ENCODE assay signal across 9 cellular contexts in the genomic region with DNA sequence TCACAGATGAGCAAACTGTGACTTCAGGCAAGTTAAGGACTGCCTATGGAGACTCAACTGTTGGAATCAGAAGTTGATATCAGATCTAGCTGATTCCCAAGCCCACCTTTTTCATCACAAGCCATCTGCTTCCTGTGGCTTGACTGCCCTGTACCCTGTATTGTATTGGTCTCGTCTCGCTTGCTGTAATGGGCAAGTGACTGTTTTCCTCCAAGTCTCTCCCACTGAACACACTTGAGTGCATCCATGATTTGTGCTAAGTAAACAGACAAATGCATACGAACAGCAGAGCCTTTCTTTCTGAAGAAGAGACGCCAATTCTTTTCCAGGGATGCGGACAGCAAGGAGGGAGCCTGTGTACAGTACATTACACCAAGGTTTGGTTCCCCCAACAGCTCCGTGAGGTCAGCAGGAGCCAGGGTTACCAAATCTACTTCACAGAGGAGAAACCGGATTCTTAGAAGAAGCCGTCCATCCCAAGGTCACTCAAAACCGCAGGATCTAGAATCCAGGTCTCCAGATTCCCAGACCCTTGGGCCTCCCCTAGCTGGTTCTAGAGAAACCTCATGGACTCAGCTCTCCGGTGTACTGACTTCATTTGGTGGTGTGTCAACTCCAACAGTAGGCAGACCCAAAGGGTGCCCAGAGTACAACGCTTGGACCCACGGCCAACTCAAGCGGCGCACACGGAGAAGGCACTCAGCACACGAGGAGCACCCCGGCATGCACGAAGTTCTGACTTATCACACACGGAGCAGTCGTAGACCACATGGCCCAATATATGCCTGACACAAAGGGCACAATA. TPM values are rescaled to one million over a fixed set of nuclear protein-coding genes. Genes with fewer than 3 reads are reported as not detected.
DNase-seq lines count a peak whose midpoint lies in the region; ATAC-seq, FAIRE-seq and TF ChIP-seq lines count a peak whose summit lies in the region.
"Had no signal": no experiment of that assay in that cellular context is flagged by ENCODE, and none has a peak within 500 bp of the region (broad histone marks: within the 10 kb centered on the region; RNA-seq: fewer than 3 reads in every experiment).

No MANE protein-coding gene starts in this region.

- no peak for TF ChIP-seq RAD21 in GM12878 (IDR thresholded peaks at IDR 0.05; ENCODE audit: insufficient read depth, low read depth, low read length)

- no peaks in the 10 kb centered on the region for H3K9me3 Mint-ChIP-seq in CD4-positive, alpha-beta memory T cell
- H3K9me3 Mint-ChIP-seq in stimulated activated memory B cell treated with anti-CD40 and anti-IgM and Interleukin-4, amounts not matched to agents 10 μg/mL and 1 μg/mL and 100 μg/mL, for 72 hours: no peaks in the 10 kb centered on the region

- in situ Hi-C loops in GM12878 (cut with MboI): no loop called here

- SMC1A ChIA-PET in GM12878 (lab: Charles Lee; ENCODE audit: uncharacterized antibody, unreplicated experiment): interaction anchor here (1.3 to 1.6 kb wide), 3 partner anchors 10 to 37 kb away, joined by 3 to 4 read pairs (median 3); no protein-coding TSS in a partner anchor

- peaks cover 29% of the 10 kb centered on the region for H3K36me3 ChIP-seq in CD4-positive, alpha-beta memory T cell (ENCODE audit: insufficient read depth, low read length)
- peaks cover 0 to 20% of the 10 kb centered on the region in 2 experiments; a peak in 3 of 4 replicates for H3K36me3 ChIP-seq in GM12878 (ENCODE audit: control insufficient read depth in 2 of 2, insufficient read depth in 2 of 2, low read length in 1 of 2)

- H3K27me3 ChIP-seq in CD4-positive, alpha-beta memory T cell (ENCODE audit: insufficient read depth, low read length): no peaks in the 10 kb centered on the region
- no peaks in the 10 kb centered on the region for H3K27me3 ChIP-seq in GM12878 (replicated peaks in 1 of 2; ENCODE audit: control insufficient read depth in 2 of 2, insufficient read depth in 2 of 2, low read length in 1 of 2)

- intact Hi-C loops in CD4-positive, alpha-beta memory T cell (cut with micrococcal nuclease): loop anchor here (10.0 kb wide), 2 partner anchors 551 to 781 kb away; partner anchors contain the start of genes UBAP2 and UBE2R2
- intact Hi-C loops in GM12878 (cut with micrococcal nuclease; ENCODE audit: unreplicated experiment): no loop called here

- POLR2A ChIA-PET in CD4-positive, alpha-beta memory T cell (lab: Charles Lee; ENCODE audit: partially characterized antibody): interaction anchor here (0.6 to 3.5 kb wide), 10 partner anchors 8 to 238 kb away, joined by 3 to 58 read pairs (median 4); partner anchors contain the start of genes AQP3, B4GALT1, DNAJA1 and NFX1
- POLR2A ChIA-PET in GM12878 (lab: Charles Lee): interaction anchor here (0.7 to 1.5 kb wide), 6 partner anchors 10 to 265 kb away, joined by 3 to 6 read pairs (median 4); partner anchors contain the start of genes DNAJA1 and NFX1

- peak overlapping the region; percentile 91 for H3K9ac ChIP-seq in GM12878 (ENCODE audit: control insufficient read depth, insufficient read depth, low read length)

- ATAC-seq in GM21360 (IDR thresholded peaks at IDR 0.05; ENCODE audit: unreplicated experiment): peak; percentile 4
- peak; percentile 12 for ATAC-seq in GM12878
- ATAC-seq in stimulated activated memory B cell treated with anti-CD40 and anti-IgM and Interleukin-4, amounts not matched to agents 10 μg/mL and 1 μg/mL and 100 μg/mL, for 72 hours: no peak
- no peak for ATAC-seq in HG02763 (IDR thresholded peaks at IDR 0.05; ENCODE audit: unreplicated experiment)

- peaks cover 38 to 56% (median 45%) of the 10 kb centered on the region in 4 donors for H3K4me1 Mint-ChIP-seq in CD4-positive, alpha-beta memory T cell
- H3K4me1 Mint-ChIP-seq in stimulated activated memory B cell treated with anti-CD40 and anti-IgM and Interleukin-4, amounts not matched to agents 10 μg/mL and 1 μg/mL and 100 μg/mL, for 72 hours: peaks cover 40% of the 10 kb centered on the region

- no peaks in the 10 kb centered on the region for H3K27me3 Mint-ChIP-seq in CD4-positive, alpha-beta memory T cell
- H3K27me3 Mint-ChIP-seq in stimulated activated memory B cell treated with anti-CD40 and anti-IgM and Interleukin-4, amounts not matched to agents 10 μg/mL and 1 μg/mL and 100 μg/mL, for 72 hours: no peaks in the 10 kb centered on the region

- H3K27ac Mint-ChIP-seq in CD4-positive, alpha-beta memory T cell: peak overlapping the region; percentile 84 to 99 (median 95)
- H3K27ac Mint-ChIP-seq in stimulated activated memory B cell treated with anti-CD40 and anti-IgM and Interleukin-4, amounts not matched to agents 10 μg/mL and 1 μg/mL and 100 μg/mL, for 72 hours: peak overlapping the region; percentile 93

- no peak for TF ChIP-seq CTCF in GM12878 (IDR thresholded peaks at IDR 0.05 in 2 of 3, conservative IDR thresholded peaks at IDR 0.05 in 1 of 3; ENCODE audit: control insufficient read depth in 2 of 3, extremely low read depth in 1 of 3, insufficient read depth in 1 of 3, low read depth in 3 of 3, low read length in 3 of 3)

- no peak for FAIRE-seq in GM12878 (lab: Jason Lieb, UNC)
- FAIRE-seq: TTC549 had no signal

- H3K79me2 ChIP-seq in GM12878 (ENCODE audit: control insufficient read depth, insufficient read depth, low read length): peaks cover 67% of the 10 kb centered on the region

- H3K36me3 Mint-ChIP-seq in CD4-positive, alpha-beta memory T cell: peaks cover 40 to 72% of the 10 kb centered on the region in 2 donors
- H3K36me3 Mint-ChIP-seq in stimulated activated memory B cell treated with anti-CD40 and anti-IgM and Interleukin-4, amounts not matched to agents 10 μg/mL and 1 μg/mL and 100 μg/mL, for 72 hours: peaks cover 38% of the 10 kb centered on the region

- H3K4me2 ChIP-seq in GM12878 (ENCODE audit: control insufficient read depth, insufficient read depth): peak overlapping the region; percentile 78

- peaks cover 38% of the 10 kb centered on the region for H3K4me1 ChIP-seq in CD4-positive, alpha-beta memory T cell (ENCODE audit: insufficient read depth, low read length)
- H3K4me1 ChIP-seq in GM12878 (ENCODE audit: control insufficient read depth, insufficient read depth, low read length): peaks cover 8% of the 10 kb centered on the region

- no peak for TF ChIP-seq EP300 in GM12878 (IDR thresholded peaks at IDR 0.05; ENCODE audit: borderline replicate concordance in 1 of 2, control insufficient read depth in 1 of 2, low read depth in 2 of 2, low read length in 2 of 2)

- peak overlapping the region; percentile 51 to 71 for H3K4me3 ChIP-seq in CD4-positive, alpha-beta memory T cell (ENCODE audit: low read length in 2 of 2)
- H3K4me3 ChIP-seq in GM12878: peak overlapping the region; percentile 94

- H3K9me3 ChIP-seq in CD4-positive, alpha-beta memory T cell (ENCODE audit: control insufficient read depth in 1 of 2, low read length in 2 of 2): no peaks in the 10 kb centered on the region
- no peaks in the 10 kb centered on the region for H3K9me3 ChIP-seq in GM12878 (replicated peaks; ENCODE audit: control insufficient read depth, insufficient read depth, low read length)

- RAD21 ChIA-PET in GM12878 (lab: Charles Lee; ENCODE audit: unreplicated experiment): interaction anchor here (2.0 to 2.2 kb wide), 2 partner anchors 37 to 61 kb away, joined by 4 to 11 read pairs; no protein-coding TSS in a partner anchor

- CTCF ChIA-PET in CD4-positive, alpha-beta memory T cell (lab: Charles Lee; ENCODE audit: partially characterized antibody): interaction anchor here (1.0 to 2.1 kb wide), 3 partner anchors 27 to 37 kb away, joined by 3 to 5 read pairs (median 5); partner anchors contain the start of gene NFX1
- CTCF ChIA-PET in GM12878 (lab: Yijun Ruan, JAX): interaction anchor here (0.6 to 1.9 kb wide), 7 partner anchors 23 to 331 kb away, joined by 3 to 7 read pairs (median 3); partner anchors contain the start of gene B4GALT1

- DNase-seq in CD4-positive, alpha-beta memory T cell: peak in 1 of 5 donors; percentile 33
- DNase-seq in NCI-H69 (lab: John Stamatoyannopoulos, UW) (peak; percentile 68), GM12878 (ENCODE audit: low read depth, low spot score) (no peak), iris pigment epithelial cell (ENCODE audit: low read depth) (peak; percentile 41), retina (no peak)

- no peaks in the 10 kb centered on the region for H4K20me1 ChIP-seq in GM12878 (ENCODE audit: control insufficient read depth, insufficient read depth)

- 2% methylated on average over 20 of the region's 20 CpGs for WGBS in GM12878 (ENCODE audit: insufficient coverage, insufficient replicate concordance, low lambda C conversion rate, missing lambda C conversion rate)

- 0 out of 2 replicates have a peak, but pooled peaks have one; percentile 5 for TF ChIP-seq POLR2A in GM12878 (IDR thresholded peaks at IDR 0.05; ENCODE audit: low read depth, low read length)

- BruUV-seq in GM12878 (replicated peaks; lab: Mats Ljungman, UMichigan): no TSS peak

- peak overlapping the region; percentile 84; the same call in 1 of the 2 replicates for H2AFZ ChIP-seq in GM12878 (ENCODE audit: control insufficient read depth, low read depth, low read length)

- H3K4me3 Mint-ChIP-seq in CD4-positive, alpha-beta memory T cell: peak overlapping the region; percentile 93 to 100 (median 97)
- peak overlapping the region; percentile 90 for H3K4me3 Mint-ChIP-seq in stimulated activated memory B cell treated with anti-CD40 and anti-IgM and Interleukin-4, amounts not matched to agents 10 μg/mL and 1 μg/mL and 100 μg/mL, for 72 hours

- peak overlapping the region; percentile 76 for H3K27ac ChIP-seq in CD4-positive, alpha-beta memory T cell (ENCODE audit: low read depth, low read length)
- H3K27ac ChIP-seq in GM12878 (ENCODE audit: control insufficient read depth, insufficient read depth): peak overlapping the region; percentile 86

RNA-seq across cellular contexts. Expression of gene BAG1, which starts 1.2 kb away (rescaled TPM):
- total RNA-seq in CD4-positive, alpha-beta memory T cell: 10 to 100 TPM; 53.5 to 56.3 TPM
- polyA plus RNA-seq in CD4-positive, alpha-beta memory T cell: 10 to 100 TPM; 70.9 to 84.9 TPM
- 43.3 and 52.7 TPM in 2 replicates for total RNA-seq in GM12878 (2013; cell fraction: nucleolus; rRNA removed)
- total RNA-seq in GM12878 (2014; rRNA removed): 46.3 and 50.0 TPM in 2 replicates
- 67.9 and 72.1 TPM in 2 replicates for total RNA-seq in GM12878 (2014; rRNA removed; fragmentation: Illumina TruSeq; extraction: Trizol)
- 120 and 121 TPM in 2 replicates for total RNA-seq in GM12878 (2021)
- 56.0 TPM for polyA plus RNA-seq in GM12878 (2011; ENCODE audit: low read depth)
- polyA plus RNA-seq in GM12878 (2011; rRNA removed): 43.9 and 54.3 TPM in 2 replicates
- 28.7 and 38.7 TPM in 2 replicates for polyA plus RNA-seq in GM12878 (2011; cell fraction: cytosol; rRNA removed)
- polyA plus RNA-seq in GM12878 (2011; cell fraction: nucleus; rRNA removed): 28.4 and 37.7 TPM in 2 replicates
- polyA plus RNA-seq in GM12878 (2012): 51.5 and 53.4 TPM in 2 replicates
- 60.8 and 65.6 TPM in 2 replicates for polyA plus RNA-seq in GM12878 (2014; fragmentation: Illumina TruSeq; extraction: Trizol)
- 10 to 100 TPM; 11.6 to 43.8 TPM for polyA plus RNA-seq in GM12878 (2014; fragmentation: Nextera tagmentation; extraction: Ambion mirVana)
- polyA plus RNA-seq in GM12878 (2014; rRNA removed): 107 and 115 TPM in 2 replicates
- polyA plus RNA-seq in GM12878 (2016; fragmentation: Nextera tagmentation; extraction: Ambion mirVana): 100 to 1,000 TPM; 120 to 135 TPM
- 24.5 and 25.2 TPM in 2 replicates for polyA minus RNA-seq in GM12878 (2011; rRNA and poly(A)+ RNA removed)
- 11.5 and 14.2 TPM in 2 replicates for polyA minus RNA-seq in GM12878 (2011; cell fraction: cytosol; rRNA and poly(A)+ RNA removed)
- 27.7 and 54.5 TPM in 2 replicates for polyA minus RNA-seq in GM12878 (2011; cell fraction: nucleus; rRNA and poly(A)+ RNA removed)

RNA-seq across cellular contexts. Expression of gene CHMP5, which starts 1.5 kb away (rescaled TPM):
- 10 to 100 TPM; 32.3 to 35.0 TPM for total RNA-seq in CD4-positive, alpha-beta memory T cell
- 10 to 100 TPM; 44.3 to 59.9 TPM for polyA plus RNA-seq in CD4-positive, alpha-beta memory T cell
- total RNA-seq in GM12878 (2013; cell fraction: nucleolus; rRNA removed): 27.2 and 29.5 TPM in 2 replicates
- total RNA-seq in GM12878 (2014; rRNA removed) (40.3 and 55.7 TPM in 2 replicates), GM12878 (2014; rRNA removed; fragmentation: Illumina TruSeq; extraction: Trizol) (68.7 and 75.7 TPM in 2 replicates), GM12878 (2021) (50.6 and 56.7 TPM in 2 replicates)
- 56.9 TPM for polyA plus RNA-seq in GM12878 (2011; ENCODE audit: low read depth)
- polyA plus RNA-seq in GM12878 (2011; rRNA removed) (179 and 312 TPM in 2 replicates), GM12878 (2014; fragmentation: Illumina TruSeq; extraction: Trizol) (79.0 and 91.5 TPM in 2 replicates), GM12878 (2014; fragmentation: Nextera tagmentation; extraction: Ambion mirVana) (100 to 1,000 TPM; 121 to 152 TPM), GM12878 (2014; rRNA removed) (41.8 and 65.1 TPM in 2 replicates), GM12878 (2016; fragmentation: Nextera tagmentation; extraction: Ambion mirVana) (10 to 100 TPM; 78.3 to 83.8 TPM)
- polyA plus RNA-seq in GM12878 (2011; cell fraction: cytosol; rRNA removed): 51.2 and 60.3 TPM in 2 replicates
- polyA plus RNA-seq in GM12878 (2011; cell fraction: nucleus; rRNA removed): 56.1 and 66.1 TPM in 2 replicates
- polyA plus RNA-seq in GM12878 (2012): 63.1 and 86.9 TPM in 2 replicates
- 28.8 and 52.7 TPM in 2 replicates for polyA minus RNA-seq in GM12878 (2011; rRNA and poly(A)+ RNA removed)
- 18.2 and 24.5 TPM in 2 replicates for polyA minus RNA-seq in GM12878 (2011; cell fraction: cytosol; rRNA and poly(A)+ RNA removed)
- 9.8 and 20.5 TPM in 2 replicates for polyA minus RNA-seq in GM12878 (2011; cell fraction: nucleus; rRNA and poly(A)+ RNA removed)

RNA-seq across cellular contexts. Expression of gene SPINK4, which starts 23.4 kb away (rescaled TPM):
- not detected for total RNA-seq in CD4-positive, alpha-beta memory T cell
- not detected for polyA plus RNA-seq in CD4-positive, alpha-beta memory T cell
- not detected in 2 replicates for total RNA-seq in GM12878 (2013; cell fraction: nucleolus; rRNA removed)
- total RNA-seq in GM12878 (2014; rRNA removed): not detected in 2 replicates
- total RNA-seq in GM12878 (2014; rRNA removed; fragmentation: Illumina TruSeq; extraction: Trizol): not detected in 2 replicates
- total RNA-seq in GM12878 (2021): not detected in 2 replicates
- polyA plus RNA-seq in GM12878 (2011; ENCODE audit: low read depth): not detected
- polyA plus RNA-seq in GM12878 (2011; rRNA removed): not detected in 2 replicates
- not detected in 2 replicates for polyA plus RNA-seq in GM12878 (2011; cell fraction: cytosol; rRNA removed)
- not detected in 2 replicates for polyA plus RNA-seq in GM12878 (2011; cell fraction: nucleus; rRNA removed)
- not detected in 2 replicates for polyA plus RNA-seq in GM12878 (2012)
- polyA plus RNA-seq in GM12878 (2014; fragmentation: Illumina TruSeq; extraction: Trizol): not detected in 2 replicates
- polyA plus RNA-seq in GM12878 (2014; fragmentation: Nextera tagmentation; extraction: Ambion mirVana): not detected
- not detected in 2 replicates for polyA plus RNA-seq in GM12878 (2014; rRNA removed)
- not detected for polyA plus RNA-seq in GM12878 (2016; fragmentation: Nextera tagmentation; extraction: Ambion mirVana)
- not detected in 2 replicates for polyA minus RNA-seq in GM12878 (2011; rRNA and poly(A)+ RNA removed)
- polyA minus RNA-seq in GM12878 (2011; cell fraction: cytosol; rRNA and poly(A)+ RNA removed): 6.7 and 35.7 TPM in 2 replicates
- 1.8 TPM in 1 of 2 replicates, not detected in the other for polyA minus RNA-seq in GM12878 (2011; cell fraction: nucleus; rRNA and poly(A)+ RNA removed)

RNA-seq across cellular contexts. Expression of gene NFX1, which starts 27.0 kb away (rescaled TPM):
- 10 to 100 TPM; 63.7 to 64.7 TPM for total RNA-seq in CD4-positive, alpha-beta memory T cell
- 10 to 100 TPM; 21.2 to 45.0 TPM for polyA plus RNA-seq in CD4-positive, alpha-beta memory T cell
- total RNA-seq in GM12878 (2013; cell fraction: nucleolus; rRNA removed): 106 and 126 TPM in 2 replicates
- 31.7 and 33.0 TPM in 2 replicates for total RNA-seq in GM12878 (2014; rRNA removed)
- 32.4 and 33.8 TPM in 2 replicates for total RNA-seq in GM12878 (2014; rRNA removed; fragmentation: Illumina TruSeq; extraction: Trizol)
- total RNA-seq in GM12878 (2021): 32.6 and 37.7 TPM in 2 replicates
- 25.7 TPM for polyA plus RNA-seq in GM12878 (2011; ENCODE audit: low read depth)
- polyA plus RNA-seq in GM12878 (2011; rRNA removed): 43.6 and 44.2 TPM in 2 replicates
- polyA plus RNA-seq in GM12878 (2011; cell fraction: cytosol; rRNA removed): 46.4 and 50.9 TPM in 2 replicates
- polyA plus RNA-seq in GM12878 (2011; cell fraction: nucleus; rRNA removed): 56.3 and 62.8 TPM in 2 replicates
- 29.4 and 36.7 TPM in 2 replicates for polyA plus RNA-seq in GM12878 (2012)
- polyA plus RNA-seq in GM12878 (2014; fragmentation: Illumina TruSeq; extraction: Trizol): 44.4 and 46.0 TPM in 2 replicates
- polyA plus RNA-seq in GM12878 (2014; fragmentation: Nextera tagmentation; extraction: Ambion mirVana): 10 to 100 TPM; 11.9 to 18.6 TPM
- polyA plus RNA-seq in GM12878 (2014; rRNA removed): 33.0 and 34.6 TPM in 2 replicates
- polyA plus RNA-seq in GM12878 (2016; fragmentation: Nextera tagmentation; extraction: Ambion mirVana): 10 to 100 TPM; 42.6 to 45.1 TPM
- 106 and 140 TPM in 2 replicates for polyA minus RNA-seq in GM12878 (2011; rRNA and poly(A)+ RNA removed)
- 19.8 and 30.7 TPM in 2 replicates for polyA minus RNA-seq in GM12878 (2011; cell fraction: cytosol; rRNA and poly(A)+ RNA removed)
- polyA minus RNA-seq in GM12878 (2011; cell fraction: nucleus; rRNA and poly(A)+ RNA removed): 34.7 and 50.5 TPM in 2 replicates

Comparison
In these comparisons a context has a peak if more than half of its experiments do, and no peak if none do; other contexts are left out.
1. DNase-seq: peak in NCI-H69 (single experiment) and iris pigment epithelial cell (single experiment); none in GM12878 (single experiment) and retina (single experiment).
2. ATAC-seq: peak in GM21360 (single experiment) and GM12878 (single experiment); none in stimulated activated memory B cell treated with anti-CD40 and anti-IgM and Interleukin-4, amounts not matched to agents 10 μg/mL and 1 μg/mL and 100 μg/mL, for 72 hours (single experiment) and HG02763 (single experiment).